ENCODE assay signal across 14 cellular contexts in genomic region chr10:106582291-106582690, GRCh38.
DNase-seq lines count a peak whose midpoint lies in the region; ATAC-seq and TF ChIP-seq lines count a peak whose summit lies in the region.
"Had no signal": no experiment of that assay in that cellular context is flagged by ENCODE, and none has a peak within 500 bp of the region (broad histone marks: within the 10 kb centered on the region; RNA-seq: fewer than 3 reads in every experiment).

No MANE protein-coding gene starts in this region.

- H3K79me2 ChIP-seq in fibroblast of lung (ENCODE audit: control insufficient read depth, insufficient read depth, low read length): no peaks in the 10 kb centered on the region

- no peak overlapping the region for H3K27ac ChIP-seq in fibroblast of lung (ENCODE audit: insufficient read depth, low read length)

- H3K27me3 Mint-ChIP-seq in activated CD8-positive, alpha-beta T cell treated with anti-CD3 and anti-CD28 coated beads for 36 hours: peaks cover under 1% of the 10 kb centered on the region
- H3K27me3 Mint-ChIP-seq in osteocyte (ENCODE audit: unreplicated experiment): no peaks in the 10 kb centered on the region
- H3K27me3 Mint-ChIP-seq: activated CD4-positive, alpha-beta memory T cell treated with anti-CD3 and anti-CD28 coated beads for 36 hours; CD4-positive, alpha-beta memory T cell; dendritic cell treated with granulocyte-macrophage colony-stimulating factor and Interleukin-4, amounts not matched to agents 40 ng/mL and 50 ng/mL, for 4 days; stimulated activated naive CD8-positive, alpha-beta T cell treated with anti-CD3 and anti-CD28 coated beads, Interleukin-15, Interleukin-2, amounts not matched to agents 100 ng/mL and 50 ng/mL, for 24 hours had no signal

- CTCF ChIA-PET in activated CD8-positive, alpha-beta T cell treated with anti-CD3 and anti-CD28 coated beads for 36 hours (lab: Charles Lee): no interaction called here

- no peak overlapping the region for H3K4me3 Mint-ChIP-seq in activated CD8-positive, alpha-beta T cell treated with anti-CD3 and anti-CD28 coated beads for 36 hours
- H3K4me3 Mint-ChIP-seq in osteocyte (ENCODE audit: unreplicated experiment): no peak overlapping the region
- H3K4me3 Mint-ChIP-seq: activated CD4-positive, alpha-beta memory T cell treated with anti-CD3 and anti-CD28 coated beads for 36 hours; CD4-positive, alpha-beta memory T cell; dendritic cell treated with granulocyte-macrophage colony-stimulating factor and Interleukin-4, amounts not matched to agents 40 ng/mL and 50 ng/mL, for 4 days; stimulated activated naive CD8-positive, alpha-beta T cell treated with anti-CD3 and anti-CD28 coated beads, Interleukin-15, Interleukin-2, amounts not matched to agents 100 ng/mL and 50 ng/mL, for 24 hours had no signal

- peaks cover 4% of the 10 kb centered on the region for H3K9me3 Mint-ChIP-seq in activated CD8-positive, alpha-beta T cell treated with anti-CD3 and anti-CD28 coated beads for 36 hours
- no peaks in the 10 kb centered on the region for H3K9me3 Mint-ChIP-seq in osteocyte (ENCODE audit: unreplicated experiment)
- H3K9me3 Mint-ChIP-seq: dendritic cell treated with granulocyte-macrophage colony-stimulating factor and Interleukin-4, amounts not matched to agents 40 ng/mL and 50 ng/mL, for 4 days had no signal

- H3K4me3 ChIP-seq in fibroblast of lung (replicated peaks in 1 of 4; ENCODE audit: control extremely low read depth in 1 of 4, insufficient read depth in 1 of 4, low read depth in 3 of 4, low read length in 4 of 4): no peak overlapping the region
- H3K4me3 ChIP-seq: lung had no signal

- no peaks in the 10 kb centered on the region for H3K27me3 ChIP-seq in fibroblast of lung (ENCODE audit: control insufficient read depth, insufficient read depth, low read length)

- no peaks in the 10 kb centered on the region for H3K9me3 ChIP-seq in fibroblast of lung (ENCODE audit: control insufficient read depth, insufficient read depth, low read depth, low read length)

- no peak overlapping the region for H3K9ac ChIP-seq in fibroblast of lung (ENCODE audit: insufficient read depth, low read length)

- H2AFZ ChIP-seq in fibroblast of lung (ENCODE audit: low read length): peak overlapping the region; percentile 58

- no peaks in the 10 kb centered on the region for H3K4me1 Mint-ChIP-seq in activated CD8-positive, alpha-beta T cell treated with anti-CD3 and anti-CD28 coated beads for 36 hours (ENCODE audit: low read depth)
- peaks cover 4% of the 10 kb centered on the region for H3K4me1 Mint-ChIP-seq in osteocyte (ENCODE audit: unreplicated experiment)
- H3K4me1 Mint-ChIP-seq: CD4-positive, alpha-beta memory T cell had no signal

- ATAC-seq in GM18868 (IDR thresholded peaks at IDR 0.05; ENCODE audit: unreplicated experiment) (peak; percentile 56), GM21528 (IDR thresholded peaks at IDR 0.05; ENCODE audit: low FRiP score, unreplicated experiment) (no peak), left lobe of liver (no peak)
- ATAC-seq in activated CD8-positive, alpha-beta T cell treated with anti-CD3 and anti-CD28 coated beads for 36 hours: no peak

- no peaks in the 10 kb centered on the region for H4K20me1 ChIP-seq in fibroblast of lung (ENCODE audit: control insufficient read depth, extremely low read depth, insufficient read depth, low read length)

- no peak overlapping the region for H3K27ac Mint-ChIP-seq in activated CD8-positive, alpha-beta T cell treated with anti-CD3 and anti-CD28 coated beads for 36 hours
- no peak overlapping the region for H3K27ac Mint-ChIP-seq in osteocyte (ENCODE audit: unreplicated experiment)
- H3K27ac Mint-ChIP-seq: activated CD4-positive, alpha-beta memory T cell treated with anti-CD3 and anti-CD28 coated beads for 36 hours; CD4-positive, alpha-beta memory T cell; dendritic cell treated with granulocyte-macrophage colony-stimulating factor and Interleukin-4, amounts not matched to agents 40 ng/mL and 50 ng/mL, for 4 days; stimulated activated naive CD8-positive, alpha-beta T cell treated with anti-CD3 and anti-CD28 coated beads, Interleukin-15, Interleukin-2, amounts not matched to agents 100 ng/mL and 50 ng/mL, for 24 hours had no signal

- TF ChIP-seq CTCF in fibroblast of lung (conservative IDR thresholded peaks at IDR 0.05 in 1 of 2, IDR thresholded peaks at IDR 0.05 in 1 of 2; ENCODE audit: low read depth in 1 of 2, low read length in 2 of 2) (no peak), osteocyte (IDR thresholded peaks at IDR 0.05) (no peak)
- TF ChIP-seq CTCF in activated CD8-positive, alpha-beta T cell treated with anti-CD3 and anti-CD28 coated beads for 36 hours (IDR thresholded peaks at IDR 0.05): no peak

- no peaks in the 10 kb centered on the region for H3K4me1 ChIP-seq in fibroblast of lung (ENCODE audit: control insufficient read depth, extremely low read depth, insufficient read depth, low read length)

- no peak overlapping the region for H3K4me2 ChIP-seq in fibroblast of lung (ENCODE audit: extremely low read depth, insufficient read depth, low read length)

- no peaks in the 10 kb centered on the region for H3K36me3 ChIP-seq in fibroblast of lung (ENCODE audit: control insufficient read depth, insufficient read depth, low read length)

- no peaks in the 10 kb centered on the region for H3K36me3 Mint-ChIP-seq in activated CD8-positive, alpha-beta T cell treated with anti-CD3 and anti-CD28 coated beads for 36 hours (ENCODE audit: low read depth)
- H3K36me3 Mint-ChIP-seq in osteocyte (ENCODE audit: unreplicated experiment): no peaks in the 10 kb centered on the region
- H3K36me3 Mint-ChIP-seq: activated CD4-positive, alpha-beta memory T cell treated with anti-CD3 and anti-CD28 coated beads for 36 hours; CD4-positive, alpha-beta memory T cell had no signal

- POLR2A ChIA-PET in activated CD8-positive, alpha-beta T cell treated with anti-CD3 and anti-CD28 coated beads for 36 hours (lab: Charles Lee): no interaction called here

- DNase-seq in NCI-H748 treated with DMSO at 0.1 percent for 48 hours (lab: John Stamatoyannopoulos, UW): peak; percentile 6
- DNase-seq in fibroblast of lung (ENCODE audit: low read depth in 2 of 2): peak in 1 of 2 donors; percentile 22
- DNase-seq in occipital lobe (lab: John Stamatoyannopoulos, UW): peak; percentile 64
- no peak for DNase-seq in left lobe of liver (ENCODE audit: low spot score)
- no peak for DNase-seq in activated CD8-positive, alpha-beta T cell treated with anti-CD3 and anti-CD28 coated beads for 36 hours
- no peak for DNase-seq in osteocyte (ENCODE audit: extremely low spot score, unreplicated experiment)
- DNase-seq: activated CD4-positive, alpha-beta memory T cell treated with anti-CD3 and anti-CD28 coated beads for 36 hours; CD4-positive, alpha-beta memory T cell; NCI-H1436 treated with DMSO at 0.1 percent for 48 hours had no signal

- intact Hi-C loops in activated CD8-positive, alpha-beta T cell treated with anti-CD3 and anti-CD28 coated beads for 36 hours (cut with micrococcal nuclease): no loop called here

Comparison
In these comparisons a context has a peak if more than half of its experiments do, and no peak if none do; other contexts are left out.
1. DNase-seq: peak in NCI-H748 treated with DMSO at 0.1 percent for 48 hours (single experiment) and occipital lobe (single experiment); none in left lobe of liver (single experiment), activated CD8-positive, alpha-beta T cell treated with anti-CD3 and anti-CD28 coated beads for 36 hours (single experiment) and osteocyte (single experiment).